21 cellular contexts compared by ENCODE assay signal in genomic region chr19:18393836-18394235, GRCh38. TPM values are rescaled to one million over a fixed set of nuclear protein-coding genes. Genes with fewer than 3 reads are reported as not detected.
DNase-seq lines count a peak whose midpoint lies in the region; ATAC-seq and TF ChIP-seq lines count a peak whose summit lies in the region.
"Had no signal": no experiment of that assay in that cellular context is flagged by ENCODE, and none has a peak within 500 bp of the region (broad histone marks: within the 10 kb centered on the region; RNA-seq: fewer than 3 reads in every experiment).

No MANE protein-coding gene starts in this region.

- ATAC-seq in Right ventricle myocardium inferior (peak; percentile 18), HG03045 (IDR thresholded peaks at IDR 0.05; ENCODE audit: unreplicated experiment) (no peak), foreskin keratinocyte (no peak), HG03135 (IDR thresholded peaks at IDR 0.05; ENCODE audit: unreplicated experiment) (no peak)
- ATAC-seq: T-helper 17 cell, WTC11 had no signal

- H3K79me2 ChIP-seq in fibroblast of lung (ENCODE audit: control insufficient read depth, insufficient read depth, low read length), result no peaks in the 10 kb centered on the region
- H3K79me2 ChIP-seq: parathyroid adenoma had no signal

- no peaks in the 10 kb centered on the region for H4K20me1 ChIP-seq in fibroblast of lung (ENCODE audit: control insufficient read depth, extremely low read depth, insufficient read depth, low read length)

- no peaks in the 10 kb centered on the region for H3K27me3 ChIP-seq in right atrium auricular region
- peaks cover 2% of the 10 kb centered on the region for H3K27me3 ChIP-seq in fibroblast of lung (ENCODE audit: control insufficient read depth, insufficient read depth, low read length)
- H3K27me3 ChIP-seq in mucosa of rectum (ENCODE audit: control insufficient read depth in 2 of 2, insufficient read depth in 2 of 2, low read length in 2 of 2), result peaks cover 4% of the 10 kb centered on the region in 2 donors
- H3K27me3 ChIP-seq in foreskin keratinocyte, result peaks cover 28% of the 10 kb centered on the region
- H3K27me3 ChIP-seq: MG63, testis had no signal

- no peak overlapping the region for H3K4me2 ChIP-seq in fibroblast of lung (ENCODE audit: extremely low read depth, insufficient read depth, low read length)

- H3K4me1 ChIP-seq in right atrium auricular region (peaks cover 0 to 7% of the 10 kb centered on the region in 2 donors), fibroblast of lung (ENCODE audit: control insufficient read depth, extremely low read depth, insufficient read depth, low read length) (peaks cover 6% of the 10 kb centered on the region), mucosa of rectum (ENCODE audit: control insufficient read depth in 2 of 2, insufficient read depth in 2 of 2, low read length in 2 of 2) (peaks cover 3 to 4% of the 10 kb centered on the region in 2 donors), foreskin keratinocyte (no peaks in the 10 kb centered on the region)

- H3K9me3 ChIP-seq in right atrium auricular region, result no peaks in the 10 kb centered on the region
- H3K9me3 ChIP-seq in fibroblast of lung (ENCODE audit: control insufficient read depth, insufficient read depth, low read depth, low read length), result no peaks in the 10 kb centered on the region
- no peaks in the 10 kb centered on the region for H3K9me3 ChIP-seq in mucosa of rectum (ENCODE audit: control insufficient read depth in 2 of 2, low read length in 2 of 2)
- H3K9me3 ChIP-seq: MG63, testis had no signal

- peak; percentile 83 for DNase-seq in Right ventricle myocardium inferior (ENCODE audit: missing footprints)
- DNase-seq in right atrium auricular region (ENCODE audit: low spot score), result no peak
- no peak for DNase-seq in fibroblast of lung (ENCODE audit: low read depth in 2 of 2)
- no peak for DNase-seq in foreskin keratinocyte
- no peak for DNase-seq in SK-N-DZ (ENCODE audit: low spot score)
- DNase-seq: 8988T; kidney; MG63; NCI-H187 treated with DMSO at 0.1 percent for 48 hours; NCI-H446; SHP77 treated with DMSO at 0.1 percent for 48 hours; small intestine; stimulated activated CD4-positive, alpha-beta T cell treated with anti-CD3 and anti-CD28 coated beads, Interleukin-4, amount 100 ng/mL, for 4 hours; T-helper 17 cell; testis had no signal

- peak overlapping the region; percentile 20 for H2AFZ ChIP-seq in fibroblast of lung (ENCODE audit: low read length)
- H2AFZ ChIP-seq: parathyroid adenoma had no signal

- H3K36me3 ChIP-seq in right atrium auricular region (no peaks in the 10 kb centered on the region), fibroblast of lung (ENCODE audit: control insufficient read depth, insufficient read depth, low read length) (peaks cover 2% of the 10 kb centered on the region), mucosa of rectum (ENCODE audit: control insufficient read depth in 2 of 2, insufficient read depth in 2 of 2, low read length in 2 of 2) (peaks cover 5 to 6% of the 10 kb centered on the region in 2 donors)

- H3K9ac ChIP-seq in fibroblast of lung (ENCODE audit: insufficient read depth, low read length) (no peak overlapping the region), mucosa of rectum (ENCODE audit: low read depth in 1 of 2, low read length in 2 of 2) (no peak overlapping the region)
- H3K9ac ChIP-seq: parathyroid adenoma had no signal

- intact Hi-C loops in Right ventricle myocardium inferior (cut with DNase I), result no loop called here

- no peak overlapping the region for H3K4me3 ChIP-seq in right atrium auricular region
- H3K4me3 ChIP-seq in fibroblast of lung (replicated peaks in 1 of 4; ENCODE audit: control extremely low read depth in 1 of 4, insufficient read depth in 1 of 4, low read depth in 3 of 4, low read length in 4 of 4), result no peak overlapping the region
- peak overlapping the region; percentile 6 to 37 for H3K4me3 ChIP-seq in mucosa of rectum (ENCODE audit: low read length in 2 of 2)
- H3K4me3 ChIP-seq: MG63, testis had no signal

- H3K27ac ChIP-seq in right atrium auricular region (no peak overlapping the region), fibroblast of lung (ENCODE audit: insufficient read depth, low read length) (no peak overlapping the region), mucosa of rectum (ENCODE audit: low read depth in 2 of 2, low read length in 2 of 2) (peak overlapping the region in 1 of 2 donors; percentile 23), foreskin keratinocyte (no peak overlapping the region)
- H3K27ac ChIP-seq: parathyroid adenoma, testis had no signal

- TF ChIP-seq CTCF in right atrium auricular region (IDR thresholded peaks at IDR 0.05) (no peak), fibroblast of lung (conservative IDR thresholded peaks at IDR 0.05 in 1 of 2, IDR thresholded peaks at IDR 0.05 in 1 of 2; ENCODE audit: low read depth in 1 of 2, low read length in 2 of 2) (no peak), foreskin keratinocyte (conservative IDR thresholded peaks at IDR 0.05) (no peak)

RNA-seq across cellular contexts. Expression of gene LRRC25, which starts 3.6 kb away (rescaled TPM):
- 5.0 TPM for total RNA-seq in Right ventricle myocardium inferior
- 1 to 10 TPM; 2.6 to 6.8 TPM for total RNA-seq in right atrium auricular region
- 1.2 and 4.6 TPM in 2 replicates for total RNA-seq in fibroblast of lung
- 0.10 and 0.25 TPM in 2 replicates for polyA plus RNA-seq in fibroblast of lung
- polyA plus RNA-seq in fibroblast of lung (2012), result 0.08 and 0.25 TPM in 2 replicates
- polyA minus RNA-seq in fibroblast of lung (ENCODE audit: low replicate concordance), result not detected in 2 replicates
- not detected in 2 replicates for total RNA-seq in foreskin keratinocyte
- polyA plus RNA-seq in foreskin keratinocyte, result not detected in 2 replicates
- polyA plus RNA-seq in SK-N-DZ (2014; cell fraction: cytosol; rRNA removed), result 0.10 TPM in 1 of 2 replicates, not detected in the other
- not detected in 2 replicates for polyA plus RNA-seq in SK-N-DZ (2014; cell fraction: nucleus; rRNA removed)
- total RNA-seq: bronchial epithelial cell had no signal

RNA-seq across cellular contexts. Expression of gene GDF15, which starts 7.9 kb away (rescaled TPM):
- total RNA-seq in Right ventricle myocardium inferior (0.46 TPM), right atrium auricular region (1 to 10 TPM; 1.1 to 2.7 TPM), fibroblast of lung (140 and 210 TPM in 2 replicates), foreskin keratinocyte (0.34 and 0.67 TPM in 2 replicates)
- polyA plus RNA-seq in fibroblast of lung (8.6 and 24.3 TPM in 2 replicates), foreskin keratinocyte (0.48 and 0.57 TPM in 2 replicates)
- polyA plus RNA-seq in fibroblast of lung (2012), result 17.4 and 56.4 TPM in 2 replicates
- 3.7 and 10.3 TPM in 2 replicates for polyA minus RNA-seq in fibroblast of lung (ENCODE audit: low replicate concordance)
- 0.28 TPM in 1 of 2 replicates, not detected in the other for polyA plus RNA-seq in SK-N-DZ (2014; cell fraction: cytosol; rRNA removed)
- polyA plus RNA-seq in SK-N-DZ (2014; cell fraction: nucleus; rRNA removed), result not detected in 2 replicates

RNA-seq across cellular contexts. Expression of gene SSBP4, which starts 25.4 kb away (rescaled TPM):
- total RNA-seq in Right ventricle myocardium inferior, result 36.2 TPM
- 10 to 100 TPM; 31.7 to 59.5 TPM for total RNA-seq in right atrium auricular region
- 58.6 and 76.5 TPM in 2 replicates for total RNA-seq in fibroblast of lung
- polyA plus RNA-seq in fibroblast of lung, result 12.8 and 16.5 TPM in 2 replicates
- 42.1 and 59.3 TPM in 2 replicates for polyA plus RNA-seq in fibroblast of lung (2012)
- 11.0 and 12.0 TPM in 2 replicates for polyA minus RNA-seq in fibroblast of lung (ENCODE audit: low replicate concordance)
- 46.3 and 48.7 TPM in 2 replicates for total RNA-seq in foreskin keratinocyte
- 54.0 and 65.3 TPM in 2 replicates for polyA plus RNA-seq in foreskin keratinocyte
- polyA plus RNA-seq in SK-N-DZ (2014; cell fraction: cytosol; rRNA removed), result 123 and 163 TPM in 2 replicates
- polyA plus RNA-seq in SK-N-DZ (2014; cell fraction: nucleus; rRNA removed), result 351 and 529 TPM in 2 replicates

RNA-seq across cellular contexts. Expression of gene ISYNA1, which starts 44.1 kb away (rescaled TPM):
- total RNA-seq in Right ventricle myocardium inferior (26.0 TPM), right atrium auricular region (10 to 100 TPM; 24.1 to 49.4 TPM), fibroblast of lung (25.6 and 37.8 TPM in 2 replicates), foreskin keratinocyte (16.5 and 19.9 TPM in 2 replicates)
- polyA plus RNA-seq in fibroblast of lung (8.3 and 10.3 TPM in 2 replicates), foreskin keratinocyte (22.1 and 23.2 TPM in 2 replicates)
- 21.1 and 21.6 TPM in 2 replicates for polyA plus RNA-seq in fibroblast of lung (2012)
- polyA minus RNA-seq in fibroblast of lung (ENCODE audit: low replicate concordance), result 15.9 and 21.9 TPM in 2 replicates
- 121 and 123 TPM in 2 replicates for polyA plus RNA-seq in SK-N-DZ (2014; cell fraction: cytosol; rRNA removed)
- polyA plus RNA-seq in SK-N-DZ (2014; cell fraction: nucleus; rRNA removed), result 702 and 880 TPM in 2 replicates

RNA-seq across cellular contexts. Expression of gene PGPEP1, which starts 53.4 kb away (rescaled TPM):
- total RNA-seq in Right ventricle myocardium inferior (29.3 TPM), right atrium auricular region (10 to 100 TPM; 16.4 to 20.6 TPM), fibroblast of lung (63.9 and 78.8 TPM in 2 replicates), foreskin keratinocyte (4.5 and 6.4 TPM in 2 replicates)
- polyA plus RNA-seq in fibroblast of lung (17.0 and 25.4 TPM in 2 replicates), foreskin keratinocyte (2.9 and 4.2 TPM in 2 replicates)
- polyA plus RNA-seq in fibroblast of lung (2012), result 17.8 and 24.4 TPM in 2 replicates
- 110 and 120 TPM in 2 replicates for polyA minus RNA-seq in fibroblast of lung (ENCODE audit: low replicate concordance)
- 0.05 and 0.13 TPM in 2 replicates for polyA plus RNA-seq in SK-N-DZ (2014; cell fraction: cytosol; rRNA removed)
- polyA plus RNA-seq in SK-N-DZ (2014; cell fraction: nucleus; rRNA removed), result not detected in 2 replicates

Comparison
In these comparisons a context has a peak if more than half of its experiments do, and no peak if none do; other contexts are left out.
1. H3K4me3 ChIP-seq: peak in mucosa of rectum (2 of 2); none in right atrium auricular region (0 of 2) and fibroblast of lung (0 of 4).
2. RNA of gene GDF15, which starts 7.9 kb away (total RNA-seq): 140 to 210 TPM in fibroblast of lung; 1.1 to 2.7 TPM in right atrium auricular region, 0.34 to 0.67 TPM in foreskin keratinocyte and 0.46 TPM in Right ventricle myocardium inferior (single experiment); every median in the first group is over 10 times any median in the second.